In the genomic region with DNA sequence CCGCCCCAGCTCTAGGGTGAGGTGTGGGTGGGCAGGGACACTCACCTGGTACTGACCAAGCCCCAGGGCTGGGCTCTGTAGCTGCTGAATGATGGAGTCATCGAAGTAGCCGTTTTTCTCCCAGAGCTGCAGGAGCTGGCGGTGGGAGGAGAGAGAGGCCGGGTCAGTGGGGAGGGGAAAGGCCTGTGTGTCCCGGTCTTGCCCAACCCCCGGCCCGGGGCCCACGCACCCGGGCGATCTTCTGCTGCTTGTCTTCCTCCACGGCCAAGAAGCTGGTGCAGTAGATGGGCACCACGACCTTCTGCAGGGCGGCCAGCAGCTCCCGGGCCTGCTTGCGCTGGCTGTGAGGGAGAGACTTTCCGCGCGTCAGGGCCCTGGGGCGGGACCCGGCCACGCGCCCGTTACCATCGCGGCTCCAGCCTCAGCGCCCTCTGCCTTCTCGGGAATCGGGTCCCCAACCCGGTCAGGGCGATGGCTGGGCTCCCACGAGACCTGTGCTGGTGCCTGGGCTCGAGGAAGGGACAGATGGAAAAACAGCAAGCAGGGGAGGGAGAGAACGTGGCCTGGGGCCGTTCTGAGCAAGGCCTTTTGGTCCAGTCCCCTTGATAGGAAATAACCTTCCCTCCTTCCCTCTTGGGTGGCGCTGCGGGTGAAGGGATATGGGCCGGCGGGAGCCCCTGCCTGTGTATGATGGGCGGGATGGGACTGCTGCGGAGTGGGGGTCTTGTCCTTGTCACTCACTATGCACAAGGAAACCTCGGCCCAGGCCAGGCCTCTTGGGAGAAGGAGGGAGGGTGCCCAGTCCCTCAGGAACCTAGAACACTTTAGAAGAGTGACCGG, we compare ENCODE assay signal across 28 cellular contexts. TPM values are rescaled to one million over a fixed set of nuclear protein-coding genes. Genes with fewer than 3 reads are reported as not detected.
"Had no signal": no experiment of that assay in that cellular context is flagged by ENCODE, and none has a peak within 500 bp of the region (broad histone marks: within the 10 kb centered on the region; RNA-seq: fewer than 3 reads in every experiment).

No MANE protein-coding gene starts in this region.

- H3K27me3 ChIP-seq: adrenal gland, SJCRH30 had no signal

- ATAC-seq: activated CD4-positive, alpha-beta T cell treated with anti-CD3 and anti-CD28 coated beads for 36 hours; activated CD4-positive, CD25-positive, alpha-beta regulatory T cell treated with anti-CD3 and anti-CD28 coated beads, Interleukin-2, amount 50 U/mL, for 24 hours; activated CD8-positive, alpha-beta T cell treated with anti-CD3 and anti-CD28 coated beads, Interleukin-2, amount 10 ng/mL, durations not matched to agents 7 days and 5 days; activated naive CD4-positive, alpha-beta T cell treated with anti-CD3 and anti-CD28 coated beads, Interleukin-2, amount 50 U/mL, for 72 hours; WTC11 had no signal

- H3K27ac ChIP-seq: adrenal gland, PC-9, SJCRH30, SK-N-MC had no signal

- H3K4me2 ChIP-seq: PC-9 had no signal

- DNase-seq: activated CD4-positive, alpha-beta T cell treated with anti-CD3 and anti-CD28 coated beads for 36 hours; activated CD4-positive, alpha-beta T cell treated with anti-CD3 and anti-CD28 coated beads, Interleukin-2, amount 10 ng/mL, durations not matched to agents 7 days and 5 days; activated CD4-positive, alpha-beta T cell treated with anti-CD3 and anti-CD28 coated beads, Interleukin-2, amount 50 U/mL, for 48 hours; activated CD8-positive, alpha-beta T cell treated with anti-CD3 and anti-CD28 coated beads, Interleukin-2, amount 10 ng/mL, durations not matched to agents 7 days and 5 days; activated gamma-delta T cell treated with Interleukin-2 at 50 U/mL for 16 hours; activated naive CD4-positive, alpha-beta T cell treated with anti-CD3 and anti-CD28 coated beads for 36 hours; activated T-cell treated with anti-CD3 and anti-CD28 coated beads, Interleukin-2, amount 50 U/mL, for 24 hours; adrenal gland; caudate nucleus; cerebellar nuclear complex; NCI-H1105; NCI-H1436; NCI-H1694; NCI-H1930; NCI-H2081 treated with DMSO at 0.1 percent for 48 hours; NCI-H345; NCI-H524 treated with DMSO at 0.1 percent for 48 hours; NK-92 treated with Interleukin-12 subunit alpha and Interleukin-12 subunit beta, amount 100 ng/mL, for 24 hours; PC-9; SHP77; SJCRH30 had no signal

- H2AFZ ChIP-seq: PC-9 had no signal

- H3K4me1 ChIP-seq: adrenal gland, SJCRH30 had no signal

- H3K9me3 ChIP-seq: adrenal gland, SJCRH30 had no signal

- H3K4me3 ChIP-seq: adrenal gland, PC-9, SJCRH30, SK-N-MC had no signal

RNA-seq across cellular contexts. Expression of a gene that starts 34.8 kb away (rescaled TPM):
- total RNA-seq: activated CD4-positive, alpha-beta T cell treated with anti-CD3 and anti-CD28 coated beads for 36 hours; activated CD4-positive, alpha-beta T cell treated with anti-CD3 and anti-CD28 coated beads, Interleukin-2, amount 10 ng/mL, durations not matched to agents 7 days and 5 days; activated CD8-positive, alpha-beta T cell treated with anti-CD3 and anti-CD28 coated beads, Interleukin-2, amount 10 ng/mL, durations not matched to agents 7 days and 5 days; activated naive CD4-positive, alpha-beta T cell treated with anti-CD3 and anti-CD28 coated beads for 36 hours; activated naive CD4-positive, alpha-beta T cell treated with anti-CD3 and anti-CD28 coated beads, Interleukin-2, amount 50 U/mL, for 72 hours; activated T-helper 2 cell treated with anti-CD3 and anti-CD28 coated beads, Interferon-gamma antibody, Interleukin-2, Interleukin-4, amounts not matched to agents 10 μg/mL and 5 μg/mL and 100 μg/mL, durations not matched to agents 14 hours and 24 hours and 36 hours; MCF 10A; NCI-H460; PC-9; SJCRH30 had no signal
